1 cellular context compared by ENCODE assay signal in genomic region chr2:203446071-203446481, GRCh38.
TF ChIP-seq lines count a peak whose summit lies in the region.

No MANE protein-coding gene starts in this region.

TF ChIP-seq in K562, 482 proteins besides CTCF, POLR2A, EP300 and RAD21 (continued from another document):
- TF ChIP-seq GTF3C2 (IDR thresholded peaks at IDR 0.05; ENCODE audit: borderline replicate concordance, extremely low read depth, insufficient read length) (no peak), PYGO2 (tag; IDR thresholded peaks at IDR 0.05) (no peak), MCM2 (IDR thresholded peaks at IDR 0.05; ENCODE audit: low read depth) (no peak), NR4A1 (CRISPR knock-in tag; IDR thresholded peaks at IDR 0.05) (no peak), NR4A1 (tag; IDR thresholded peaks at IDR 0.05) (no peak), MTA3 (IDR thresholded peaks at IDR 0.05; ENCODE audit: borderline replicate concordance) (no peak), MGA (IDR thresholded peaks at IDR 0.05) (peak; percentile 44), MXI1 (IDR thresholded peaks at IDR 0.05; ENCODE audit: low read depth, low read length) (no peak), CUX1 (CRISPR knock-in tag; IDR thresholded peaks at IDR 0.05) (0 out of 2 replicates have a peak, but pooled peaks have one; percentile 38), NR2C1 (IDR thresholded peaks at IDR 0.05) (no peak), NR2C1 (tag; IDR thresholded peaks at IDR 0.05) (0 out of 2 replicates have a peak, but pooled peaks have one; percentile 16), BACH1 (tag; IDR thresholded peaks at IDR 0.05) (no peak), WHSC1 (IDR thresholded peaks at IDR 0.05; ENCODE audit: low read length) (no peak), ZBED1 (IDR thresholded peaks at IDR 0.05) (no peak), FOXM1 (IDR thresholded peaks at IDR 0.05; ENCODE audit: low read depth) (no peak), FOXM1 (CRISPR knock-in tag; IDR thresholded peaks at IDR 0.05; ENCODE audit: low read depth) (no peak), ZC3H4 (CRISPR knock-in tag; IDR thresholded peaks at IDR 0.05; ENCODE audit: borderline replicate concordance) (no peak), TAF1 (IDR thresholded peaks at IDR 0.05; ENCODE audit: control insufficient read depth, extremely low read depth, insufficient read depth, low read length, severe bottlenecking) (no peak), LEF1 (IDR thresholded peaks at IDR 0.05) (no peak), KLF1 (tag; IDR thresholded peaks at IDR 0.05) (no peak), CREM (IDR thresholded peaks at IDR 0.05; ENCODE audit: low read depth) (peak; percentile 62), CBFB (CRISPR knock-in tag; IDR thresholded peaks at IDR 0.05) (no peak), CREB1 (IDR thresholded peaks at IDR 0.05) (no peak), CREB1 (CRISPR knock-in tag; IDR thresholded peaks at IDR 0.05) (no peak), EP400 (IDR thresholded peaks at IDR 0.05) (peak; percentile 19; the same call in 1 of the 2 replicates)
- TF ChIP-seq, protein P1, sequence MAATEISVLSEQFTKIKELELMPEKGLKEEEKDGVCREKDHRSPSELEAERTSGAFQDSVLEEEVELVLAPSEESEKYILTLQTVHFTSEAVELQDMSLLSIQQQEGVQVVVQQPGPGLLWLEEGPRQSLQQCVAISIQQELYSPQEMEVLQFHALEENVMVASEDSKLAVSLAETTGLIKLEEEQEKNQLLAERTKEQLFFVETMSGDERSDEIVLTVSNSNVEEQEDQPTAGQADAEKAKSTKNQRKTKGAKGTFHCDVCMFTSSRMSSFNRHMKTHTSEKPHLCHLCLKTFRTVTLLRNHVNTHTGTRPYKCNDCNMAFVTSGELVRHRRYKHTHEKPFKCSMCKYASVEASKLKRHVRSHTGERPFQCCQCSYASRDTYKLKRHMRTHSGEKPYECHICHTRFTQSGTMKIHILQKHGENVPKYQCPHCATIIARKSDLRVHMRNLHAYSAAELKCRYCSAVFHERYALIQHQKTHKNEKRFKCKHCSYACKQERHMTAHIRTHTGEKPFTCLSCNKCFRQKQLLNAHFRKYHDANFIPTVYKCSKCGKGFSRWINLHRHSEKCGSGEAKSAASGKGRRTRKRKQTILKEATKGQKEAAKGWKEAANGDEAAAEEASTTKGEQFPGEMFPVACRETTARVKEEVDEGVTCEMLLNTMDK (IDR thresholded peaks at IDR 0.05; ENCODE audit: borderline replicate concordance, insufficient read depth, low read depth, low read length, poor library complexity, severe bottlenecking), result no peak
- TF ChIP-seq, protein P2, sequence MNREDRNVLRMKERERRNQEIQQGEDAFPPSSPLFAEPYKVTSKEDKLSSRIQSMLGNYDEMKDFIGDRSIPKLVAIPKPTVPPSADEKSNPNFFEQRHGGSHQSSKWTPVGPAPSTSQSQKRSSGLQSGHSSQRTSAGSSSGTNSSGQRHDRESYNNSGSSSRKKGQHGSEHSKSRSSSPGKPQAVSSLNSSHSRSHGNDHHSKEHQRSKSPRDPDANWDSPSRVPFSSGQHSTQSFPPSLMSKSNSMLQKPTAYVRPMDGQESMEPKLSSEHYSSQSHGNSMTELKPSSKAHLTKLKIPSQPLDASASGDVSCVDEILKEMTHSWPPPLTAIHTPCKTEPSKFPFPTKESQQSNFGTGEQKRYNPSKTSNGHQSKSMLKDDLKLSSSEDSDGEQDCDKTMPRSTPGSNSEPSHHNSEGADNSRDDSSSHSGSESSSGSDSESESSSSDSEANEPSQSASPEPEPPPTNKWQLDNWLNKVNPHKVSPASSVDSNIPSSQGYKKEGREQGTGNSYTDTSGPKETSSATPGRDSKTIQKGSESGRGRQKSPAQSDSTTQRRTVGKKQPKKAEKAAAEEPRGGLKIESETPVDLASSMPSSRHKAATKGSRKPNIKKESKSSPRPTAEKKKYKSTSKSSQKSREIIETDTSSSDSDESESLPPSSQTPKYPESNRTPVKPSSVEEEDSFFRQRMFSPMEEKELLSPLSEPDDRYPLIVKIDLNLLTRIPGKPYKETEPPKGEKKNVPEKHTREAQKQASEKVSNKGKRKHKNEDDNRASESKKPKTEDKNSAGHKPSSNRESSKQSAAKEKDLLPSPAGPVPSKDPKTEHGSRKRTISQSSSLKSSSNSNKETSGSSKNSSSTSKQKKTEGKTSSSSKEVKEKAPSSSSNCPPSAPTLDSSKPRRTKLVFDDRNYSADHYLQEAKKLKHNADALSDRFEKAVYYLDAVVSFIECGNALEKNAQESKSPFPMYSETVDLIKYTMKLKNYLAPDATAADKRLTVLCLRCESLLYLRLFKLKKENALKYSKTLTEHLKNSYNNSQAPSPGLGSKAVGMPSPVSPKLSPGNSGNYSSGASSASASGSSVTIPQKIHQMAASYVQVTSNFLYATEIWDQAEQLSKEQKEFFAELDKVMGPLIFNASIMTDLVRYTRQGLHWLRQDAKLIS (CRISPR knock-in tag; IDR thresholded peaks at IDR 0.05), result no peak
- TF ChIP-seq, protein P3, sequence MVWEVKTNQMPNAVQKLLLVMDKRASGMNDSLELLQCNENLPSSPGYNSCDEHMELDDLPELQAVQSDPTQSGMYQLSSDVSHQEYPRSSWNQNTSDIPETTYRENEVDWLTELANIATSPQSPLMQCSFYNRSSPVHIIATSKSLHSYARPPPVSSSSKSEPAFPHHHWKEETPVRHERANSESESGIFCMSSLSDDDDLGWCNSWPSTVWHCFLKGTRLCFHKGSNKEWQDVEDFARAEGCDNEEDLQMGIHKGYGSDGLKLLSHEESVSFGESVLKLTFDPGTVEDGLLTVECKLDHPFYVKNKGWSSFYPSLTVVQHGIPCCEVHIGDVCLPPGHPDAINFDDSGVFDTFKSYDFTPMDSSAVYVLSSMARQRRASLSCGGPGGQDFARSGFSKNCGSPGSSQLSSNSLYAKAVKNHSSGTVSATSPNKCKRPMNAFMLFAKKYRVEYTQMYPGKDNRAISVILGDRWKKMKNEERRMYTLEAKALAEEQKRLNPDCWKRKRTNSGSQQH (CRISPR knock-in tag; IDR thresholded peaks at IDR 0.05), result no peak
